Comparison of ENCODE assay signal across 16 cellular contexts in the genomic region with DNA sequence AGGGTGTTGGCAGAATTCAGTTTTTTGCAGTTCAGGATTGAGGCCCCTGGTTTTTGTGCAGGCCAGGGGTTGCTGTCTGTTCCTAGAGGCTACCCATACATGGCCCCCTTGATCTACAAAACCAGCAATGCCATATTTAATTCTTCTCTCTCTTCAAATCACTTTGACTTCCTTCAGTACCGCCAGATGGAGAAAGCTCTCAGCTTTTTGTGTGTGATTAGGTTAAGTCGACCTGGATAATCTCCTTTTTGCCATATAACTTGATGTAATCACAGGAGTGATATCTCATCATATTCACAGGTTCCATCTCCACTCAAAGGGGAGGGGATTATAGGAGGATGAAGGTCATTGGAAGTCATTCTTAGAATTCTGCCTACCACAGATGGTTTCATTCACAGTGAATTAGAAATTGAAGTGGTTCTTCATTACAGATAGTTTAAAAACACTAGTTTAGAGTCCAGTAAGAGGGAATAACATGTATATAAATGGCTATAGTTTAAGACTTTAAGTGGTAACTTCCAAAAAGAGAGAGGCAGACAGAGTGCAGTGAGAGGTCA.
DNase-seq lines count a peak whose midpoint lies in the region; ATAC-seq, FAIRE-seq and TF ChIP-seq lines count a peak whose summit lies in the region.
"Had no signal": no experiment of that assay in that cellular context is flagged by ENCODE, and none has a peak within 500 bp of the region (broad histone marks: within the 10 kb centered on the region; RNA-seq: fewer than 3 reads in every experiment).

No MANE protein-coding gene starts in this region.

- H3K23ac ChIP-seq in IMR-90 (ENCODE audit: low read depth, low read length), result 0 out of 2 replicates have a peak overlapping the region, but pooled peaks have one; percentile 5

- 0 out of 2 replicates have a peak overlapping the region, but pooled peaks have one; percentile 21 for H3K14ac ChIP-seq in IMR-90 (replicated peaks; ENCODE audit: low read depth, low read length)

- peak overlapping the region; percentile 51 for H2BK5ac ChIP-seq in IMR-90 (ENCODE audit: low read depth, low read length, poor library complexity, severe bottlenecking)

- POLR2A ChIA-PET in IMR-90 (lab: Charles Lee; ENCODE audit: unreplicated experiment), result no interaction called here

- no peak overlapping the region for H2AK5ac ChIP-seq in IMR-90 (ENCODE audit: low read depth, low read length)

- no CpG with 5 or more reads among the region's 2 CpGs for WGBS in IMR-90 (ENCODE audit: extremely low coverage in 2 of 2, insufficient read length in 1 of 2), 2 experiments

- H3K9me3 ChIP-seq in IMR-90 (ENCODE audit: control insufficient read depth, insufficient read depth, low read length), result no peaks in the 10 kb centered on the region
- no peaks in the 10 kb centered on the region for H3K9me3 ChIP-seq in SJCRH30 (replicated peaks)
- H3K9me3 ChIP-seq: thyroid gland had no signal

- H4K8ac ChIP-seq in IMR-90 (ENCODE audit: low read depth in 2 of 2, low read length in 2 of 2), result peak overlapping the region in 1 of 2 experiments; percentile 22; a peak in 2 of 4 replicates

- TF ChIP-seq CTCF in D721Med (IDR thresholded peaks at IDR 0.05; ENCODE audit: insufficient read depth, missing control alignments), result peak; percentile 26
- no peak for TF ChIP-seq CTCF in IMR-90 (conservative IDR thresholded peaks at IDR 0.05; ENCODE audit: low read depth, low read length)
- no peak for TF ChIP-seq CTCF in nephron progenitor cell (IDR thresholded peaks at IDR 0.05)
- no peak for TF ChIP-seq CTCF in coronary artery (IDR thresholded peaks at IDR 0.05)

- peaks cover 25% of the 10 kb centered on the region for H3K9me1 ChIP-seq in IMR-90 (ENCODE audit: insufficient read depth, low read length)

- H4K91ac ChIP-seq in IMR-90 (ENCODE audit: insufficient read depth, low read depth, low read length), result no peak overlapping the region

- FAIRE-seq in D721Med (lab: Jason Lieb, UNC) (peak; percentile 73), H54 (lab: Jason Lieb, UNC) (no peak)
- FAIRE-seq: GM18507 had no signal

- no peaks in the 10 kb centered on the region for H3K9me3 Mint-ChIP-seq in activated T-helper 17 cell treated with anti-CD3 and anti-CD28 coated beads, Interleukin-2, amount 50 U/mL, for 72 hours
- H3K9me3 Mint-ChIP-seq in nephron progenitor cell, result no peaks in the 10 kb centered on the region
- H3K9me3 Mint-ChIP-seq: CD14-positive monocyte had no signal

- TF ChIP-seq POLR2A in IMR-90 (IDR thresholded peaks at IDR 0.05; ENCODE audit: low read depth, low read length) (no peak), H54 (IDR thresholded peaks at IDR 0.05; ENCODE audit: low read depth, low read length) (no peak)

- in situ Hi-C loops in IMR-90 (cut with MboI; ENCODE audit: low sequenced_read_pairs), result no loop called here

- H3K27me3 Mint-ChIP-seq in activated T-helper 17 cell treated with anti-CD3 and anti-CD28 coated beads, Interleukin-2, amount 50 U/mL, for 72 hours, result no peaks in the 10 kb centered on the region
- peaks cover 8% of the 10 kb centered on the region for H3K27me3 Mint-ChIP-seq in nephron progenitor cell (ENCODE audit: low read depth, poor library complexity)

- peak overlapping the region; percentile 15 for H3K27ac Mint-ChIP-seq in activated T-helper 17 cell treated with anti-CD3 and anti-CD28 coated beads, Interleukin-2, amount 50 U/mL, for 72 hours
- peak overlapping the region; percentile 21 for H3K27ac Mint-ChIP-seq in nephron progenitor cell

- H2AFZ ChIP-seq in IMR-90 (replicated peaks; ENCODE audit: low read length, poor library complexity), result no peak overlapping the region

- H4K20me1 ChIP-seq in IMR-90 (ENCODE audit: insufficient read depth, low read length), result peaks cover 4% of the 10 kb centered on the region; the same call in 1 of the 2 replicates

- no peaks in the 10 kb centered on the region for H3K36me3 ChIP-seq in IMR-90 (ENCODE audit: control insufficient read depth, insufficient read depth, low read length)
- no peaks in the 10 kb centered on the region for H3K36me3 ChIP-seq in SJCRH30
- H3K36me3 ChIP-seq: thyroid gland had no signal

- H3K9ac ChIP-seq in IMR-90 (ENCODE audit: low read depth, low read length), result no peak overlapping the region

- H3K4ac ChIP-seq in IMR-90 (ENCODE audit: low read depth, low read length), result peak overlapping the region; percentile 29; the same call in 1 of the 2 replicates

- ATAC-seq in IMR-90 (ENCODE audit: low read depth), result no peak; the same call in 1 of the 2 replicates
- peak; percentile 31 for ATAC-seq in activated T-helper 17 cell treated with anti-CD3 and anti-CD28 coated beads, Interleukin-2, amount 50 U/mL, for 72 hours (replicated peaks)
- ATAC-seq: HCT116 had no signal

- H3K4me3 ChIP-seq in IMR-90 (ENCODE audit: insufficient read depth, low read depth, low read length), result no peak overlapping the region
- H3K4me3 ChIP-seq in coronary artery, result no peak overlapping the region
- H3K4me3 ChIP-seq in SJCRH30, result no peak overlapping the region
- H3K4me3 ChIP-seq: thyroid gland had no signal

- no peak overlapping the region; the same call in 1 of the 2 replicates for H2BK20ac ChIP-seq in IMR-90 (ENCODE audit: low read depth, low read length)

- H3K4me1 Mint-ChIP-seq in activated T-helper 17 cell treated with anti-CD3 and anti-CD28 coated beads, Interleukin-2, amount 50 U/mL, for 72 hours, result peaks cover 45% of the 10 kb centered on the region
- peaks cover 54% of the 10 kb centered on the region for H3K4me1 Mint-ChIP-seq in nephron progenitor cell

- H2BK15ac ChIP-seq in IMR-90 (ENCODE audit: low read depth, low read length), result no peak overlapping the region

- H3K79me1 ChIP-seq in IMR-90 (ENCODE audit: low read depth in 1 of 2, low read length in 2 of 2), result peaks cover 11 to 59% of the 10 kb centered on the region in 2 experiments; a peak in 3 of 4 replicates

- dilution Hi-C loops in IMR-90 (cut with HindIII; ENCODE audit: low sequenced_read_pairs, unreplicated experiment), result no loop called here

- no peaks in the 10 kb centered on the region for H3K36me3 Mint-ChIP-seq in activated T-helper 17 cell treated with anti-CD3 and anti-CD28 coated beads, Interleukin-2, amount 50 U/mL, for 72 hours (ENCODE audit: low read depth)
- H3K36me3 Mint-ChIP-seq in nephron progenitor cell (ENCODE audit: low read depth), result no peaks in the 10 kb centered on the region

- H3K4me2 ChIP-seq in IMR-90 (ENCODE audit: low read depth, low read length), result peak overlapping the region; percentile 38

- intact Hi-C loops in IMR-90 (cut with micrococcal nuclease), result loop anchor here (2.0 to 5.0 kb wide), 2 partner anchors 78 to 116 kb away; no protein-coding TSS in a partner anchor

- H2BK120ac ChIP-seq in IMR-90 (ENCODE audit: low read depth, low read length), result no peak overlapping the region; the same call in 1 of the 2 replicates

- H3K18ac ChIP-seq in IMR-90 (ENCODE audit: low read depth, low read length), result peak overlapping the region; percentile 63; the same call in 1 of the 2 replicates

- H3K4me1 ChIP-seq in IMR-90 (ENCODE audit: control insufficient read depth, insufficient read depth, low read length) (peaks cover 27% of the 10 kb centered on the region), SJCRH30 (peaks cover 41% of the 10 kb centered on the region)

- H3K27ac ChIP-seq in IMR-90 (ENCODE audit: insufficient read depth, low read length) (peak overlapping the region; percentile 18; the same call in 1 of the 2 replicates), coronary artery (peak overlapping the region in 1 of 2 donors; percentile 64), SJCRH30 (no peak overlapping the region)
- H3K27ac ChIP-seq: epithelial cell of prostate, thyroid gland had no signal

- DNase-seq in D721Med (ENCODE audit: insufficient read length, low spot score), result peak; percentile 25
- no peak for DNase-seq in IMR-90
- no peak for DNase-seq in nephron progenitor cell
- no peak for DNase-seq in coronary artery (ENCODE audit: low spot score)
- no peak for DNase-seq in SJCRH30
- no peak for DNase-seq in H54 (ENCODE audit: insufficient read length, low spot score)
- DNase-seq: activated effector memory CD4-positive, alpha-beta T cell treated with anti-CD3 and anti-CD28 coated beads, Interleukin-2, amount 50 U/mL, for 16 hours; DMS79 treated with DMSO at 0.1 percent for 48 hours; NCI-H146; stimulated activated CD4-positive, alpha-beta T cell treated with anti-CD3 and anti-CD28 coated beads, Interleukin-2, amount 100 ng/mL, for 48 hours; thyroid gland had no signal

- H3K27me3 ChIP-seq in IMR-90 (ENCODE audit: control insufficient read depth, insufficient read depth, low read length) (no peaks in the 10 kb centered on the region), SJCRH30 (no peaks in the 10 kb centered on the region)
- H3K27me3 ChIP-seq: thyroid gland had no signal

- CTCF ChIA-PET in IMR-90 (lab: Yijun Ruan, JAX), result interaction anchor here (1.2 to 2.0 kb wide), 2 partner anchors 32 to 78 kb away, joined by 4 read pairs; no protein-coding TSS in a partner anchor

- no TSS peak for BruUV-seq in IMR-90 (replicated peaks; lab: Mats Ljungman, UMichigan)

- H2AK9ac ChIP-seq in IMR-90 (replicated peaks; ENCODE audit: low read depth, low read length, poor library complexity), result no peak overlapping the region

- H4K5ac ChIP-seq in IMR-90 (ENCODE audit: low read depth, low read length), result no peak overlapping the region; the same call in 1 of the 2 replicates

- no peak overlapping the region for H3K56ac ChIP-seq in IMR-90 (ENCODE audit: extremely low read depth, insufficient read depth, low read length)

- no peak for TF ChIP-seq RAD21 in IMR-90 (IDR thresholded peaks at IDR 0.05; ENCODE audit: low read length)

- H3K4me3 Mint-ChIP-seq in activated T-helper 17 cell treated with anti-CD3 and anti-CD28 coated beads, Interleukin-2, amount 50 U/mL, for 72 hours, result no peak overlapping the region
- H3K4me3 Mint-ChIP-seq in nephron progenitor cell, result no peak overlapping the region
- H3K4me3 Mint-ChIP-seq: CD14-positive monocyte had no signal

TF ChIP-seq in IMR-90, 13 proteins besides CTCF, POLR2A, EP300 and RAD21 (continues in another document):
- TF ChIP-seq MXI1 (IDR thresholded peaks at IDR 0.05; ENCODE audit: borderline replicate concordance, low read depth, low read length) (no peak), RCOR1 (IDR thresholded peaks at IDR 0.05; ENCODE audit: insufficient replicate concordance, low read length) (no peak), CEBPB (IDR thresholded peaks at IDR 0.05; ENCODE audit: low read depth, low read length) (no peak), MAFK (IDR thresholded peaks at IDR 0.05; ENCODE audit: low read depth, low read length) (no peak), FOS (IDR thresholded peaks at IDR 0.05; ENCODE audit: low read depth, low read length) (no peak), RFX5 (IDR thresholded peaks at IDR 0.05; ENCODE audit: low read depth, low read length) (no peak), NFE2L2 (IDR thresholded peaks at IDR 0.05; ENCODE audit: low read depth, low read length) (no peak)
- TF ChIP-seq, protein P1, sequence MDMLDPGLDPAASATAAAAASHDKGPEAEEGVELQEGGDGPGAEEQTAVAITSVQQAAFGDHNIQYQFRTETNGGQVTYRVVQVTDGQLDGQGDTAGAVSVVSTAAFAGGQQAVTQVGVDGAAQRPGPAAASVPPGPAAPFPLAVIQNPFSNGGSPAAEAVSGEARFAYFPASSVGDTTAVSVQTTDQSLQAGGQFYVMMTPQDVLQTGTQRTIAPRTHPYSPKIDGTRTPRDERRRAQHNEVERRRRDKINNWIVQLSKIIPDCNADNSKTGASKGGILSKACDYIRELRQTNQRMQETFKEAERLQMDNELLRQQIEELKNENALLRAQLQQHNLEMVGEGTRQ (IDR thresholded peaks at IDR 0.05; ENCODE audit: low read depth, low read length), result no peak
